In the genomic region with DNA sequence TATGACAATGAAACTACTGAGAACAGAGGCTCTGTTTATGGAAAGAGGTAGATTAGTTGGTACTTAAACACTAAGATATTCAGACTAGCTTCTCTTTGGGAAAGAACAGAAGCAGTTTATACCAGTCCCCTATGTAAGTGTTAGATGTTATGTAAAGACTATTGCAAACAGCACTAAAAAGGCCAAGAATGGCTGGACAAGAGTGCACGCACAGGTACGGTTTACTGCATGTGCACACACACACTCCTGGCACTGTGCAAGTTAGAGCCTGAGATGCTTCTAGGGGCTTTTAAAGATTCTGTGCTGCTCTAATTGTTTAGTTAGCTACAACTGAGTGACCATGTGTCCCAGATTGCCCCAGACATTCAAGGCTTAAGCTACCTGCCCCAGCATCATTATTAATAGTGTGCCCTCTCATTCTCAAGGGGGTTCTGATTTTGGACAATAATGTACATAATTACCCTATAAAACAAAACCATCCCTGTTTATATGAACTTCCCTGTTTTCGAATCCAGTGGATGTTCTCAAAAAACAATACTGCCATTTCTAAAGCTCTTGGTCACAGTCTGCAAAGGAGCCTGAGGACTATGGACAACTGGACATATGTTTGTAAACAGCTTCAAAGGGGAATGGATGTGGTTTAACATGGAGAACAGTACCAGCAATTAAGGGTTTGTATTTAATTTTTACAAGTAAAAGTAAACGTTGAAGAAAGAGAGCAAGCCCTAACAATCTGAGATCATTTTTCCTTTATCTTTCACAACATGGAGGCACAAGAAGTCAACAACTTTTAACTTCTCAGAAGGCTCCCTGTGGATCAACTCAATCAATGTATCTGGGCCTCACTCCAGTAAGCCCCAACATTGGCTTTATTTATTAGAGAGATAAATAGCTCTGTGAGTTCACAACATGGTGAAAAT, we compare ENCODE assay signal across 2 cellular contexts.
TF ChIP-seq lines count a peak whose summit lies in the region.

No MANE protein-coding gene starts in this region.

TF ChIP-seq in SK-N-SH, 30 proteins besides CTCF, POLR2A, EP300 and RAD21 (continued from another document):
- TF ChIP-seq, protein P1, sequence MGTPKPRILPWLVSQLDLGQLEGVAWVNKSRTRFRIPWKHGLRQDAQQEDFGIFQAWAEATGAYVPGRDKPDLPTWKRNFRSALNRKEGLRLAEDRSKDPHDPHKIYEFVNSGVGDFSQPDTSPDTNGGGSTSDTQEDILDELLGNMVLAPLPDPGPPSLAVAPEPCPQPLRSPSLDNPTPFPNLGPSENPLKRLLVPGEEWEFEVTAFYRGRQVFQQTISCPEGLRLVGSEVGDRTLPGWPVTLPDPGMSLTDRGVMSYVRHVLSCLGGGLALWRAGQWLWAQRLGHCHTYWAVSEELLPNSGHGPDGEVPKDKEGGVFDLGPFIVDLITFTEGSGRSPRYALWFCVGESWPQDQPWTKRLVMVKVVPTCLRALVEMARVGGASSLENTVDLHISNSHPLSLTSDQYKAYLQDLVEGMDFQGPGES (IDR thresholded peaks at IDR 0.05; ENCODE audit: low read depth, low read length), result no peak
- no peak for TF ChIP-seq USF2 (IDR thresholded peaks at IDR 0.05; ENCODE audit: borderline replicate concordance, low read depth, low read length)
- no peak for TF ChIP-seq JUND (IDR thresholded peaks at IDR 0.05)
- no peak for TF ChIP-seq NRF1 (IDR thresholded peaks at IDR 0.05; ENCODE audit: low read depth, low read length)
- TF ChIP-seq FOXJ3 (CRISPR knock-in tag; IDR thresholded peaks at IDR 0.05), result no peak
- no peak for TF ChIP-seq REST (IDR thresholded peaks at IDR 0.05; ENCODE audit: low read depth, low read length)
- TF ChIP-seq MAX (IDR thresholded peaks at IDR 0.05; ENCODE audit: low read depth), result no peak
- no peak for TF ChIP-seq GATA2 (CRISPR knock-in tag; IDR thresholded peaks at IDR 0.05)
- TF ChIP-seq ZBTB33 (IDR thresholded peaks at IDR 0.05; ENCODE audit: borderline replicate concordance, low read depth), result no peak
- no peak for TF ChIP-seq SIN3A (IDR thresholded peaks at IDR 0.05; ENCODE audit: borderline replicate concordance, low read depth, low read length)
- no peak for TF ChIP-seq MEF2A (IDR thresholded peaks at IDR 0.05; ENCODE audit: borderline replicate concordance, low read depth)
- TF ChIP-seq RFX5 (IDR thresholded peaks at IDR 0.05; ENCODE audit: low read length), result no peak
- no peak for TF ChIP-seq TCF12 (IDR thresholded peaks at IDR 0.05)
- no peak for TF ChIP-seq ELF1 (IDR thresholded peaks at IDR 0.05)
TF ChIP-seq in SK-N-SH: peak in this region for 0.

TF ChIP-seq in SK-N-SH treated with all-trans-retinoic acid at 6 μM for 48 hours, 23 proteins besides CTCF, POLR2A, EP300 and RAD21 (continued from another document):
- TF ChIP-seq ZFP30 (CRISPR knock-in tag; IDR thresholded peaks at IDR 0.05) (no peak), GLIS3 (CRISPR knock-in tag; IDR thresholded peaks at IDR 0.05) (no peak), ZFP3 (CRISPR knock-in tag; IDR thresholded peaks at IDR 0.05) (no peak)
